12 cellular contexts compared by ENCODE assay signal in genomic region chr14:55701638-55702037, GRCh38.
A peak's percentile ranks its signal among the peaks of the same experiment; 100 is the strongest.
DNase-seq lines count a peak whose midpoint lies in the region; ATAC-seq and TF ChIP-seq lines count a peak whose summit lies in the region.
"Had no signal": no experiment of that assay in that cellular context is flagged by ENCODE, and none has a peak within 500 bp of the region (broad histone marks: within the 10 kb centered on the region; RNA-seq: fewer than 3 reads in every experiment).

No MANE protein-coding gene starts in this region.

- H3K4me2 ChIP-seq in Karpas-422 (ENCODE audit: low read depth, low read length, poor library complexity, severe bottlenecking) = peak overlapping the region; percentile 55

- no peaks in the 10 kb centered on the region for H3K36me3 Mint-ChIP-seq in T-helper 2 cell treated with Interferon-gamma antibody and Interleukin-4, amounts not matched to agents 5 μg/mL and 100 μg/mL, for 36 hours (ENCODE audit: low read depth)

- H3K27ac Mint-ChIP-seq in stimulated activated naive CD8-positive, alpha-beta T cell treated with anti-CD3 and anti-CD28 coated beads, Interleukin-15, amount 100 ng/mL, for 72 hours = no peak overlapping the region
- no peak overlapping the region for H3K27ac Mint-ChIP-seq in T-helper 2 cell treated with Interferon-gamma antibody and Interleukin-4, amounts not matched to agents 5 μg/mL and 100 μg/mL, for 36 hours
- H3K27ac Mint-ChIP-seq: activated CD8-positive, alpha-beta T cell treated with anti-CD3 and anti-CD28 coated beads for 36 hours had no signal

- no peaks in the 10 kb centered on the region for H3K27me3 Mint-ChIP-seq in stimulated activated naive CD8-positive, alpha-beta T cell treated with anti-CD3 and anti-CD28 coated beads, Interleukin-15, amount 100 ng/mL, for 72 hours
- H3K27me3 Mint-ChIP-seq in T-helper 2 cell treated with Interferon-gamma antibody and Interleukin-4, amounts not matched to agents 5 μg/mL and 100 μg/mL, for 36 hours (ENCODE audit: low read depth) = no peaks in the 10 kb centered on the region
- H3K27me3 Mint-ChIP-seq: activated CD8-positive, alpha-beta T cell treated with anti-CD3 and anti-CD28 coated beads for 36 hours had no signal

- H3K27ac ChIP-seq in Karpas-422 (ENCODE audit: low read length) = peak overlapping the region; percentile 50; the same call in 1 of the 2 replicates

- H3K9ac ChIP-seq in Karpas-422 (ENCODE audit: low read length) = no peak overlapping the region; the same call in 1 of the 2 replicates

- no peaks in the 10 kb centered on the region for H3K9me3 ChIP-seq in Karpas-422 (ENCODE audit: low read length)

- peaks cover 45% of the 10 kb centered on the region for H3K4me1 ChIP-seq in Karpas-422 (ENCODE audit: low read length)

- no peak for DNase-seq in activated CD4-positive, CD25-positive, alpha-beta regulatory T cell treated with anti-CD3 and anti-CD28 coated beads, Interleukin-2, amount 50 U/mL, for 72 hours
- peak; percentile 54 for DNase-seq in Karpas-422
- DNase-seq in stimulated activated naive CD8-positive, alpha-beta T cell treated with anti-CD3 and anti-CD28 coated beads, Interleukin-15, amount 100 ng/mL, for 72 hours = no peak
- no peak for DNase-seq in SKM-1 treated with dmso at 0.1 percent for 144 hours (lab: John Stamatoyannopoulos, UW; ENCODE audit: unreplicated experiment)
- no peak for DNase-seq in T-helper 2 cell treated with Interferon-gamma antibody and Interleukin-4, amounts not matched to agents 5 μg/mL and 100 μg/mL, for 36 hours (ENCODE audit: low spot score)
- DNase-seq in lower leg skin (ENCODE audit: low spot score in 2 of 2) = no peak
- DNase-seq: activated CD8-positive, alpha-beta T cell treated with anti-CD3 and anti-CD28 coated beads for 36 hours; midbrain; NCI-H524; stimulated activated CD4-positive, alpha-beta T cell treated with anti-CD3 and anti-CD28 coated beads, Interleukin-4, amount 100 ng/mL, for 1 hour had no signal

- no peak for TF ChIP-seq POLR2A in lower leg skin (IDR thresholded peaks at IDR 0.05)

- no peaks in the 10 kb centered on the region; the same call in 1 of the 2 replicates for H3K36me3 ChIP-seq in Karpas-422 (ENCODE audit: insufficient read depth, low read length)

- H3K9me2 ChIP-seq in Karpas-422 (replicated peaks; ENCODE audit: insufficient read depth, low read length) = no peaks in the 10 kb centered on the region

- ATAC-seq in activated CD4-positive, CD25-positive, alpha-beta regulatory T cell treated with anti-CD3 and anti-CD28 coated beads, Interleukin-2, amount 50 U/mL, for 24 hours = peak; percentile 83 to 90
- ATAC-seq in HG02763 (IDR thresholded peaks at IDR 0.05; ENCODE audit: unreplicated experiment) = peak; percentile 97
- ATAC-seq in stimulated activated naive CD8-positive, alpha-beta T cell treated with anti-CD3 and anti-CD28 coated beads, Interleukin-15, amount 100 ng/mL, for 72 hours = peak; percentile 52
- ATAC-seq: activated CD8-positive, alpha-beta T cell treated with anti-CD3 and anti-CD28 coated beads for 36 hours had no signal

- no peak for TF ChIP-seq CTCF in lower leg skin (IDR thresholded peaks at IDR 0.05)

- 0 out of 2 replicates have a peak overlapping the region, but pooled peaks have one; percentile 70 for H2AFZ ChIP-seq in Karpas-422 (ENCODE audit: low read length)

- H3K27me3 ChIP-seq in Karpas-422 (ENCODE audit: low read length) = no peaks in the 10 kb centered on the region

- WGBS in lower leg skin, 2 donors = 100% methylated on average over 1 of the region's 1 CpG

- H3K4me3 Mint-ChIP-seq in stimulated activated naive CD8-positive, alpha-beta T cell treated with anti-CD3 and anti-CD28 coated beads, Interleukin-15, amount 100 ng/mL, for 72 hours = no peak overlapping the region
- H3K4me3 Mint-ChIP-seq in T-helper 2 cell treated with Interferon-gamma antibody and Interleukin-4, amounts not matched to agents 5 μg/mL and 100 μg/mL, for 36 hours = no peak overlapping the region
- H3K4me3 Mint-ChIP-seq: activated CD8-positive, alpha-beta T cell treated with anti-CD3 and anti-CD28 coated beads for 36 hours had no signal

- H4K20me1 ChIP-seq in Karpas-422 (ENCODE audit: insufficient read depth, low read depth, low read length) = no peaks in the 10 kb centered on the region

- peaks cover 0 to 7% of the 10 kb centered on the region in 2 donors for H3K9me3 Mint-ChIP-seq in stimulated activated naive CD8-positive, alpha-beta T cell treated with anti-CD3 and anti-CD28 coated beads, Interleukin-15, amount 100 ng/mL, for 72 hours
- no peaks in the 10 kb centered on the region for H3K9me3 Mint-ChIP-seq in T-helper 2 cell treated with Interferon-gamma antibody and Interleukin-4, amounts not matched to agents 5 μg/mL and 100 μg/mL, for 36 hours
- H3K9me3 Mint-ChIP-seq: activated CD8-positive, alpha-beta T cell treated with anti-CD3 and anti-CD28 coated beads for 36 hours had no signal

- H3K79me2 ChIP-seq in Karpas-422 (ENCODE audit: low read length) = no peaks in the 10 kb centered on the region

- H3K4me3 ChIP-seq in Karpas-422 (ENCODE audit: low read length) (no peak overlapping the region), lower leg skin (ENCODE audit: low read depth, poor library complexity, severe bottlenecking) (no peak overlapping the region)

- H3K4me1 Mint-ChIP-seq in stimulated activated naive CD8-positive, alpha-beta T cell treated with anti-CD3 and anti-CD28 coated beads, Interleukin-15, amount 100 ng/mL, for 72 hours = no peaks in the 10 kb centered on the region
- no peaks in the 10 kb centered on the region for H3K4me1 Mint-ChIP-seq in T-helper 2 cell treated with Interferon-gamma antibody and Interleukin-4, amounts not matched to agents 5 μg/mL and 100 μg/mL, for 36 hours (ENCODE audit: low read depth)

- intact Hi-C loops in lower leg skin (cut with DNase I; ENCODE audit: low total_unique reads) = loop anchor here (10.0 kb wide), 1 partner anchor 773 kb away; no protein-coding TSS in a partner anchor
